In the genomic region with DNA sequence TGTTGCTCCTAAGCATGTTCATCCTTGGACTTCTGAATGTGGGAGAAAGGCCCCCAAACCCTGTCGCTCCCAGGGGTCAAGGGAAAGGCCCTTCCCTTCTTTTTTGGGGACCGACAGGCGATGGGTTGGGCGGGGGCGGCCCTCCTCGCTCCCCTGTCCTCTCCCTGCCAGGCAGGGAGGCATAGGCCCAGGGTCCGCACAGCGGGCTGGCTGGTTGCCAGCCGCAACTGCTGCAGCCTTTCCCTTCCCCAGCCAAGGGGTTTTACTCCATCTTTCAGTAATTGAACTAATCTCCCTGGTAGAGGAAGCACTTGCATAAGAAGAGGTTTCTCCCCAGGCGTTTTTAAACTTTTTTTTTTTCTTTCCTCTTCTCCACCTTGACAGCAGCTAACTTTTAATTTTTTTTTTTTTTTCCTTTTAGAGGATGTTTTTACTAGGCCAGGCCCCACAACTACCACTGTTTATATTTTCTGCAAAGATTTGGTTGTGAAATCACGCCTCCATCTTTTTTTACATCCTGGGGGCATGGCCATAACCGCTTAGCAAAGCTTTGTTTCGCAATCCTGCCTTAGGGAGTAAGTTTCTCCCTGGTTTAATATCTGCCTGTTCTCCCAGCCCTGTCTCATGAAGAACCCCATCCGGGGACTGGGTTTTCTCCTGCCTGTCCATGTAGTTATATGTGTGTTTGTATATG, we compare ENCODE assay signal across 1 cellular context.
TF ChIP-seq lines count a peak whose summit lies in the region.

No MANE protein-coding gene starts in this region.

TF ChIP-seq in GM23338, 12 proteins besides CTCF, POLR2A, EP300 and RAD21 (continued from another document):
- TF ChIP-seq ETS1 (IDR thresholded peaks at IDR 0.05) (no peak), EZH2 (IDR thresholded peaks at IDR 0.05; ENCODE audit: low read depth, unreplicated experiment) (no peak), STAT1 (IDR thresholded peaks at IDR 0.05; ENCODE audit: unreplicated experiment) (no peak), EZH2phosphoT487 (IDR thresholded peaks at IDR 0.05; ENCODE audit: unreplicated experiment) (no peak)
